In the genomic region with DNA sequence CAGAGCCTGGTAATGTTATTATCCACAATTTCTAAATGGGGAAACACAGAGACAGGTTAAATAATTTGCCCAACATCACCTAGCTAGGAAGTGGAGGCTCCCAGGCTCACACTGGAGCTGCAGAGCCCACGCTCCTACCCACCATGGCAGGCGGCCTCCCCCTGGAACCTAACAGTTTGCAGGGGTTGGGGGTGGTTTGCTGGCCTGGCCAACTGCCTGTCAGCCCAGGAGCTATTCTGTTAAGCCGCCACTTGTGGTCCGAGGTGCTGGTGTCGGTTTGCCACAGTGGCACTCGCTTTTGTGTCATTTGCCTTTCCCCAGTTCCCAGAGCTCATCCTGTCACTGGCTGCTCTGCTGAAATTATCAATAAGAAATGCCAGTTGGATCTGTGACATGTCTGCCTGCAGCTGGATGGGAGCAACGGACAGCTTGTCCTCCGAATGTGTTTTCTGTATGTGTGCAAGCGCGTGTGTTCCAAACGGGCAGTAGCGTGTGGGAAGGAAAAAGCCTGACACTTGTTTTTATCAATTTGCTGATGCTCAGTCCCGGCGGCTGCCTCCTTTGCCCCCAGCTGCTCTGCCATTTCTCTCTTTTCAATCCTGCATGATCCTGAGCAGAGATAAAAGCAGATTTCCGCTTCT, we compare ENCODE assay signal across 16 cellular contexts. TPM values are rescaled to one million over a fixed set of nuclear protein-coding genes. Genes with fewer than 3 reads are reported as not detected.
A peak's percentile ranks its signal among the peaks of the same experiment; 100 is the strongest.
DNase-seq lines count a peak whose midpoint lies in the region; ATAC-seq, FAIRE-seq and TF ChIP-seq lines count a peak whose summit lies in the region.
"Had no signal": no experiment of that assay in that cellular context is flagged by ENCODE, and none has a peak within 500 bp of the region (broad histone marks: within the 10 kb centered on the region; RNA-seq: fewer than 3 reads in every experiment).

No MANE protein-coding gene starts in this region.

- intact Hi-C loops in left ventricle myocardium inferior (cut with micrococcal nuclease), result no loop called here

- H2AFZ ChIP-seq in neuron (ENCODE audit: low read depth, low read length), result peak overlapping the region; percentile 79

- H3K4me3 ChIP-seq in left ventricle myocardium inferior (peak overlapping the region; percentile 47), neuron (ENCODE audit: low read length) (peak overlapping the region; percentile 37)
- H3K4me3 ChIP-seq: adrenal gland, gastroesophageal sphincter, prostate gland had no signal

- ATAC-seq in SK-N-SH treated with all-trans-retinoic acid at 6 μM for 48 hours (no peak; the same call in 2 of the 3 replicates), HG02678 (IDR thresholded peaks at IDR 0.05; ENCODE audit: unreplicated experiment) (no peak)
- ATAC-seq: activated T-cell treated with anti-CD3 and anti-CD28 coated beads, Interleukin-2, amount 50 U/mL, for 4 hours; gastroesophageal sphincter had no signal

- H3K36me3 ChIP-seq in left ventricle myocardium inferior (no peaks in the 10 kb centered on the region), neuron (ENCODE audit: insufficient read depth, low read length) (no peaks in the 10 kb centered on the region)
- H3K36me3 ChIP-seq: adrenal gland, gastroesophageal sphincter, prostate gland had no signal

- no peaks in the 10 kb centered on the region for H3K9me3 ChIP-seq in left ventricle myocardium inferior (replicated peaks)
- no peaks in the 10 kb centered on the region for H3K9me3 ChIP-seq in neuron (ENCODE audit: low read length)
- H3K9me3 ChIP-seq: adrenal gland, gastroesophageal sphincter, prostate gland had no signal

- H3K4me1 ChIP-seq in left ventricle myocardium inferior (peaks cover 90% of the 10 kb centered on the region), neuron (ENCODE audit: insufficient read depth, low read length) (peaks cover 69% of the 10 kb centered on the region)

- no peak for FAIRE-seq in urothelium cell line (lab: Jason Lieb, UNC)

- TF ChIP-seq CTCF in C4-2B (conservative IDR thresholded peaks at IDR 0.05) (no peak), left ventricle myocardium inferior (IDR thresholded peaks at IDR 0.05; ENCODE audit: borderline replicate concordance) (no peak)

- DNase-seq in left ventricle myocardium inferior (peak; percentile 21), NCI-H2081 (lab: John Stamatoyannopoulos, UW) (no peak), urothelium cell line (ENCODE audit: low spot score) (no peak), NOMO-1 treated with dmso at 0.1 percent for 144 hours (lab: John Stamatoyannopoulos, UW; ENCODE audit: unreplicated experiment) (no peak)
- DNase-seq: activated CD4-positive, alpha-beta T cell treated with anti-CD3 and anti-CD28 coated beads for 4 hours; activated T-cell treated with anti-CD3 and anti-CD28 coated beads, Interleukin-2, amount 50 U/mL, for 4 hours; DND-41; T-helper 2 cell had no signal

- peak overlapping the region; percentile 44 for H3K27ac ChIP-seq in C4-2B
- peak overlapping the region; percentile 94 for H3K27ac ChIP-seq in left ventricle myocardium inferior (replicated peaks)
- H3K27ac ChIP-seq: prostate gland had no signal

- H3K27me3 ChIP-seq in left ventricle myocardium inferior (ENCODE audit: low read depth), result peaks cover 1% of the 10 kb centered on the region
- peaks cover 11% of the 10 kb centered on the region for H3K27me3 ChIP-seq in neuron (ENCODE audit: insufficient read depth, low read length)
- H3K27me3 ChIP-seq: adrenal gland had no signal

TF ChIP-seq in SK-N-SH treated with all-trans-retinoic acid at 6 μM for 48 hours, 23 proteins besides CTCF, POLR2A, EP300 and RAD21 (continues in another document):
- TF ChIP-seq SNAI2 (CRISPR knock-in tag; IDR thresholded peaks at IDR 0.05) (peak; percentile 68; the same call in 1 of the 2 replicates), BACH2 (CRISPR knock-in tag; IDR thresholded peaks at IDR 0.05; ENCODE audit: borderline replicate concordance) (no peak), ZNF8 (CRISPR knock-in tag; IDR thresholded peaks at IDR 0.05) (no peak; the same call in 1 of the 2 replicates), PPARA (CRISPR knock-in tag; IDR thresholded peaks at IDR 0.05; ENCODE audit: borderline replicate concordance) (0 out of 2 replicates have a peak, but pooled peaks have one; percentile 66), ISL1 (CRISPR knock-in tag; IDR thresholded peaks at IDR 0.05) (no peak), TOX (CRISPR knock-in tag; IDR thresholded peaks at IDR 0.05; ENCODE audit: borderline replicate concordance) (no peak), TCF4 (CRISPR knock-in tag; IDR thresholded peaks at IDR 0.05; ENCODE audit: borderline replicate concordance) (peak; percentile 96), GLIS3 (CRISPR knock-in tag; IDR thresholded peaks at IDR 0.05) (no peak; the same call in 1 of the 2 replicates), ZFP30 (CRISPR knock-in tag; IDR thresholded peaks at IDR 0.05) (no peak), RARB (CRISPR knock-in tag; IDR thresholded peaks at IDR 0.05) (no peak), OSR1 (CRISPR knock-in tag; IDR thresholded peaks at IDR 0.05) (no peak), ESRRG (CRISPR knock-in tag; IDR thresholded peaks at IDR 0.05) (0 out of 2 replicates have a peak, but pooled peaks have one; percentile 43), ZFP3 (CRISPR knock-in tag; IDR thresholded peaks at IDR 0.05) (no peak), CSDC2 (CRISPR knock-in tag; IDR thresholded peaks at IDR 0.05) (no peak)
- TF ChIP-seq, protein P1, sequence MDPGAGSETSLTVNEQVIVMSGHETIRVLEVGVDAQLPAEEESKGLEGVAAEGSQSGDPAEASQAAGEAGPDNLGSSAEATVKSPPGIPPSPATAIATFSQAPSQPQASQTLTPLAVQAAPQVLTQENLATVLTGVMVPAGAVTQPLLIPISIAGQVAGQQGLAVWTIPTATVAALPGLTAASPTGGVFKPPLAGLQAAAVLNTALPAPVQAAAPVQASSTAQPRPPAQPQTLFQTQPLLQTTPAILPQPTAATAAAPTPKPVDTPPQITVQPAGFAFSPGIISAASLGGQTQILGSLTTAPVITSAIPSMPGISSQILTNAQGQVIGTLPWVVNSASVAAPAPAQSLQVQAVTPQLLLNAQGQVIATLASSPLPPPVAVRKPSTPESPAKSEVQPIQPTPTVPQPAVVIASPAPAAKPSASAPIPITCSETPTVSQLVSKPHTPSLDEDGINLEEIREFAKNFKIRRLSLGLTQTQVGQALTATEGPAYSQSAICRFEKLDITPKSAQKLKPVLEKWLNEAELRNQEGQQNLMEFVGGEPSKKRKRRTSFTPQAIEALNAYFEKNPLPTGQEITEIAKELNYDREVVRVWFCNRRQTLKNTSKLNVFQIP (CRISPR knock-in tag; IDR thresholded peaks at IDR 0.05; ENCODE audit: borderline replicate concordance, low read depth), result no peak
- TF ChIP-seq, protein P2, sequence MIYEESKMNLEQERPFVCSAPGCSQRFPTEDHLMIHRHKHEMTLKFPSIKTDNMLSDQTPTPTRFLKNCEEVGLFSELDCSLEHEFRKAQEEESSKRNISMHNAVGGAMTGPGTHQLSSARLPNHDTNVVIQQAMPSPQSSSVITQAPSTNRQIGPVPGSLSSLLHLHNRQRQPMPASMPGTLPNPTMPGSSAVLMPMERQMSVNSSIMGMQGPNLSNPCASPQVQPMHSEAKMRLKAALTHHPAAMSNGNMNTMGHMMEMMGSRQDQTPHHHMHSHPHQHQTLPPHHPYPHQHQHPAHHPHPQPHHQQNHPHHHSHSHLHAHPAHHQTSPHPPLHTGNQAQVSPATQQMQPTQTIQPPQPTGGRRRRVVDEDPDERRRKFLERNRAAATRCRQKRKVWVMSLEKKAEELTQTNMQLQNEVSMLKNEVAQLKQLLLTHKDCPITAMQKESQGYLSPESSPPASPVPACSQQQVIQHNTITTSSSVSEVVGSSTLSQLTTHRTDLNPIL (CRISPR knock-in tag; IDR thresholded peaks at IDR 0.05; ENCODE audit: low read depth), result no peak
- TF ChIP-seq, protein P3, sequence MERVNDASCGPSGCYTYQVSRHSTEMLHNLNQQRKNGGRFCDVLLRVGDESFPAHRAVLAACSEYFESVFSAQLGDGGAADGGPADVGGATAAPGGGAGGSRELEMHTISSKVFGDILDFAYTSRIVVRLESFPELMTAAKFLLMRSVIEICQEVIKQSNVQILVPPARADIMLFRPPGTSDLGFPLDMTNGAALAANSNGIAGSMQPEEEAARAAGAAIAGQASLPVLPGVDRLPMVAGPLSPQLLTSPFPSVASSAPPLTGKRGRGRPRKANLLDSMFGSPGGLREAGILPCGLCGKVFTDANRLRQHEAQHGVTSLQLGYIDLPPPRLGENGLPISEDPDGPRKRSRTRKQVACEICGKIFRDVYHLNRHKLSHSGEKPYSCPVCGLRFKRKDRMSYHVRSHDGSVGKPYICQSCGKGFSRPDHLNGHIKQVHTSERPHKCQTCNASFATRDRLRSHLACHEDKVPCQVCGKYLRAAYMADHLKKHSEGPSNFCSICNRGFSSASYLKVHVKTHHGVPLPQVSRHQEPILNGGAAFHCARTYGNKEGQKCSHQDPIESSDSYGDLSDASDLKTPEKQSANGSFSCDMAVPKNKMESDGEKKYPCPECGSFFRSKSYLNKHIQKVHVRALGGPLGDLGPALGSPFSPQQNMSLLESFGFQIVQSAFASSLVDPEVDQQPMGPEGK (CRISPR knock-in tag; IDR thresholded peaks at IDR 0.05; ENCODE audit: borderline replicate concordance), result no peak
- TF ChIP-seq, protein P4, sequence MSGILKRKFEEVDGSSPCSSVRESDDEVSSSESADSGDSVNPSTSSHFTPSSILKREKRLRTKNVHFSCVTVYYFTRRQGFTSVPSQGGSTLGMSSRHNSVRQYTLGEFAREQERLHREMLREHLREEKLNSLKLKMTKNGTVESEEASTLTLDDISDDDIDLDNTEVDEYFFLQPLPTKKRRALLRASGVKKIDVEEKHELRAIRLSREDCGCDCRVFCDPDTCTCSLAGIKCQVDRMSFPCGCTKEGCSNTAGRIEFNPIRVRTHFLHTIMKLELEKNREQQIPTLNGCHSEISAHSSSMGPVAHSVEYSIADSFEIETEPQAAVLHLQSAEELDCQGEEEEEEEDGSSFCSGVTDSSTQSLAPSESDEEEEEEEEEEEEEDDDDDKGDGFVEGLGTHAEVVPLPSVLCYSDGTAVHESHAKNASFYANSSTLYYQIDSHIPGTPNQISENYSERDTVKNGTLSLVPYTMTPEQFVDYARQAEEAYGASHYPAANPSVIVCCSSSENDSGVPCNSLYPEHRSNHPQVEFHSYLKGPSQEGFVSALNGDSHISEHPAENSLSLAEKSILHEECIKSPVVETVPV (CRISPR knock-in tag; IDR thresholded peaks at IDR 0.05), result no peak

RNA-seq across cellular contexts. Expression of a gene that starts 3.8 kb away (rescaled TPM):
- total RNA-seq in left ventricle myocardium inferior, result 3.9 TPM
- total RNA-seq: activated T-cell treated with anti-CD3 and anti-CD28 coated beads, Interleukin-2, amount 50 U/mL, for 4 hours; MCF 10A had no signal

RNA-seq across cellular contexts. Expression of a gene that starts 6.1 kb away (rescaled TPM):
- total RNA-seq in left ventricle myocardium inferior, result 24.1 TPM
- total RNA-seq: activated T-cell treated with anti-CD3 and anti-CD28 coated beads, Interleukin-2, amount 50 U/mL, for 4 hours; MCF 10A had no signal

RNA-seq across cellular contexts. Expression of a gene that starts 42.1 kb away (rescaled TPM):
- total RNA-seq in left ventricle myocardium inferior, result 4.3 TPM
- total RNA-seq: activated T-cell treated with anti-CD3 and anti-CD28 coated beads, Interleukin-2, amount 50 U/mL, for 4 hours had no signal

RNA-seq across cellular contexts. Expression of a gene that starts 42.4 kb away (rescaled TPM):
- total RNA-seq in left ventricle myocardium inferior, result 13.8 TPM
